In genomic region chr1:154398141-154398540, GRCh38 we compare ENCODE assay signal across 1 cellular context.
TF ChIP-seq lines count a peak whose summit lies in the region.

No MANE protein-coding gene starts in this region.

TF ChIP-seq in GM12878, 131 proteins besides CTCF, POLR2A, EP300 and RAD21:
- no peak for TF ChIP-seq BCLAF1 (IDR thresholded peaks at IDR 0.05)
- TF ChIP-seq TAF1 (IDR thresholded peaks at IDR 0.05; ENCODE audit: borderline replicate concordance, low read depth, low read length) = no peak
- TF ChIP-seq MLLT1 (IDR thresholded peaks at IDR 0.05) = no peak
- TF ChIP-seq CBX3 (IDR thresholded peaks at IDR 0.05; ENCODE audit: borderline replicate concordance, low read depth) = no peak
- TF ChIP-seq DPF2 (IDR thresholded peaks at IDR 0.05) = no peak
- TF ChIP-seq USF1 (IDR thresholded peaks at IDR 0.05; ENCODE audit: borderline replicate concordance, extremely low read length, insufficient read depth, low read depth, low read length) = no peak
- TF ChIP-seq PML (IDR thresholded peaks at IDR 0.05; ENCODE audit: low read length) = no peak
- TF ChIP-seq PBX3 (IDR thresholded peaks at IDR 0.05; ENCODE audit: insufficient replicate concordance, low read depth, low read length) = peak; percentile 42
- TF ChIP-seq ESRRA (IDR thresholded peaks at IDR 0.05; ENCODE audit: low read length) = no peak
- no peak for TF ChIP-seq TCF12 (IDR thresholded peaks at IDR 0.05; ENCODE audit: low read depth, low read length)
- no peak for TF ChIP-seq SMC3 (IDR thresholded peaks at IDR 0.05; ENCODE audit: borderline replicate concordance, low read length)
- peak; percentile 82 for TF ChIP-seq BCL3 (IDR thresholded peaks at IDR 0.05; ENCODE audit: borderline replicate concordance, insufficient read depth, low read depth, low read length, poor library complexity, severe bottlenecking)
